Comparison of ENCODE assay signal across 14 cellular contexts in genomic region chr7:111198255-111198654, GRCh38.
DNase-seq lines count a peak whose midpoint lies in the region; ATAC-seq and TF ChIP-seq lines count a peak whose summit lies in the region.
"Had no signal": no experiment of that assay in that cellular context is flagged by ENCODE, and none has a peak within 500 bp of the region (broad histone marks: within the 10 kb centered on the region; RNA-seq: fewer than 3 reads in every experiment).

No MANE protein-coding gene starts in this region.

- H2BK120ac ChIP-seq in mesenchymal stem cell (ENCODE audit: low read depth, low read length), result no peak overlapping the region

- H2BK5ac ChIP-seq in mesenchymal stem cell (ENCODE audit: low read depth, low read length, poor library complexity, severe bottlenecking), result no peak overlapping the region

- no peak overlapping the region for H4K91ac ChIP-seq in mesenchymal stem cell (ENCODE audit: low read length)

- no peaks in the 10 kb centered on the region for H3K79me1 ChIP-seq in mesenchymal stem cell (replicated peaks; ENCODE audit: low read length, poor library complexity, severe bottlenecking)

- H3K23ac ChIP-seq in mesenchymal stem cell (ENCODE audit: low read length in 2 of 2), result no peak overlapping the region

- H3K36me3 Mint-ChIP-seq in natural killer cell, result no peaks in the 10 kb centered on the region

- H3K27ac ChIP-seq in mesenchymal stem cell (ENCODE audit: low read length, poor library complexity, severe bottlenecking), result peak overlapping the region; percentile 57
- H3K27ac ChIP-seq: parathyroid adenoma had no signal

- H3K27ac Mint-ChIP-seq in natural killer cell, result no peak overlapping the region

- H3K4me3 ChIP-seq in AG10803 (ENCODE audit: low read length) (no peak overlapping the region), astrocyte of the cerebellum (ENCODE audit: low read depth, low read length) (no peak overlapping the region), mesenchymal stem cell (ENCODE audit: insufficient read depth in 1 of 2, low read depth in 1 of 2, low read length in 2 of 2) (no peak overlapping the region)

- H3K4me1 ChIP-seq in mesenchymal stem cell (ENCODE audit: control insufficient read depth, insufficient read depth, low read depth, low read length), result no peaks in the 10 kb centered on the region
- H3K4me1 ChIP-seq: parathyroid adenoma had no signal

- WGBS in mesenchymal stem cell, result 6% methylated on average over 4 of the region's 4 CpGs

- no peak overlapping the region for H2AFZ ChIP-seq in mesenchymal stem cell (ENCODE audit: low read depth, low read length)
- H2AFZ ChIP-seq: parathyroid adenoma had no signal

- ATAC-seq in GM21737 (IDR thresholded peaks at IDR 0.05; ENCODE audit: unreplicated experiment) (no peak), natural killer cell (no peak)
- ATAC-seq: activated CD4-positive, CD25-positive, alpha-beta regulatory T cell treated with anti-CD3 and anti-CD28 coated beads, Interleukin-2, amount 50 U/mL, for 24 hours had no signal

- H2BK12ac ChIP-seq in mesenchymal stem cell (ENCODE audit: low read length in 2 of 2), result no peak overlapping the region

- no peak overlapping the region for H4K8ac ChIP-seq in mesenchymal stem cell (ENCODE audit: low read length)

- intact Hi-C loops in natural killer cell (cut with micrococcal nuclease), result no loop called here

- H3K9ac ChIP-seq in mesenchymal stem cell (ENCODE audit: low read length), result peak overlapping the region; percentile 67
- H3K9ac ChIP-seq: parathyroid adenoma had no signal

- no peak overlapping the region for H3K14ac ChIP-seq in mesenchymal stem cell (ENCODE audit: low read length in 2 of 2)

- H2AK5ac ChIP-seq in mesenchymal stem cell (ENCODE audit: low read length, severe bottlenecking), result no peak overlapping the region

- no peak overlapping the region for H3K4ac ChIP-seq in mesenchymal stem cell (ENCODE audit: low read depth in 1 of 2, low read length in 2 of 2)

- DNase-seq in AG10803 (ENCODE audit: low read depth) (peak; percentile 98), LHCN-M2 (ENCODE audit: low read depth) (peak; percentile 100), astrocyte of the cerebellum (ENCODE audit: low read depth) (peak; percentile 98), mesenchymal stem cell (peak; percentile 97), SHP77 treated with DMSO at 0.1 percent for 48 hours (lab: John Stamatoyannopoulos, UW) (no peak), NCI-H146 treated with DMSO at 0.1 percent for 48 hours (lab: John Stamatoyannopoulos, UW; ENCODE audit: unreplicated experiment) (no peak), natural killer cell (no peak)
- DNase-seq: anterior cingulate cortex; DMS79 treated with DMSO at 0.1 percent for 48 hours; NCI-H524 treated with DMSO at 0.1 percent for 48 hours; stimulated activated naive CD4-positive, alpha-beta T cell had no signal

- H3K27me3 Mint-ChIP-seq in natural killer cell (ENCODE audit: low read depth in 2 of 2), result no peaks in the 10 kb centered on the region

- H3K4me2 ChIP-seq in mesenchymal stem cell (ENCODE audit: low read length, poor library complexity, severe bottlenecking), result no peak overlapping the region

- no peaks in the 10 kb centered on the region for H3K27me3 ChIP-seq in mesenchymal stem cell (ENCODE audit: control insufficient read depth in 1 of 2, insufficient read depth in 1 of 2, low read length in 2 of 2)

- no peak for TF ChIP-seq CTCF in AG10803 (conservative IDR thresholded peaks at IDR 0.05; ENCODE audit: low read length)
- TF ChIP-seq CTCF in astrocyte of the cerebellum (IDR thresholded peaks at IDR 0.05; ENCODE audit: low read depth, low read length, missing control alignments), result no peak
- TF ChIP-seq CTCF in natural killer cell (IDR thresholded peaks at IDR 0.05), result no peak

- no peaks in the 10 kb centered on the region for H3K4me1 Mint-ChIP-seq in natural killer cell

- no peaks in the 10 kb centered on the region for H3K36me3 ChIP-seq in mesenchymal stem cell (ENCODE audit: control insufficient read depth in 1 of 2, insufficient read depth in 2 of 2, low read depth in 1 of 2, low read length in 2 of 2)

- peaks cover 0 to 8% of the 10 kb centered on the region in 2 donors for H3K9me3 Mint-ChIP-seq in natural killer cell

- H3K9me3 ChIP-seq in mesenchymal stem cell (ENCODE audit: control insufficient read depth, low read length), result no peaks in the 10 kb centered on the region

- no peak overlapping the region for H2BK15ac ChIP-seq in mesenchymal stem cell (ENCODE audit: low read depth, poor library complexity, severe bottlenecking)

- H3K4me3 Mint-ChIP-seq in natural killer cell, result no peak overlapping the region

- no peak overlapping the region for H3K18ac ChIP-seq in mesenchymal stem cell (ENCODE audit: low read depth in 1 of 2, low read length in 2 of 2)

- in situ Hi-C loops in astrocyte of the cerebellum (cut with HindIII; ENCODE audit: low sequenced_read_pairs), result no loop called here

Comparison
In these comparisons a context has a peak if more than half of its experiments do, and no peak if none do; other contexts are left out.
1. DNase-seq: peak in AG10803 (single experiment), LHCN-M2 (single experiment), astrocyte of the cerebellum (single experiment) and mesenchymal stem cell (single experiment); none in SHP77 treated with DMSO at 0.1 percent for 48 hours (single experiment), NCI-H146 treated with DMSO at 0.1 percent for 48 hours (single experiment) and natural killer cell (single experiment).